11 cellular contexts compared by ENCODE assay signal in genomic region chr10:43263551-43264323, GRCh38. TPM values are rescaled to one million over a fixed set of nuclear protein-coding genes. Genes with fewer than 3 reads are reported as not detected.
DNase-seq lines count a peak whose midpoint lies in the region; ATAC-seq, FAIRE-seq and TF ChIP-seq lines count a peak whose summit lies in the region.
"Had no signal": no experiment of that assay in that cellular context is flagged by ENCODE, and none has a peak within 500 bp of the region (broad histone marks: within the 10 kb centered on the region; RNA-seq: fewer than 3 reads in every experiment).

No MANE protein-coding gene starts in this region.

- no peaks in the 10 kb centered on the region for H3K79me2 ChIP-seq in HepG2 (ENCODE audit: insufficient read depth, low read length)

- no peak overlapping the region for H3K4me2 ChIP-seq in HepG2 (ENCODE audit: low read depth, low read length)

- POLR2A ChIA-PET in AG04449 (lab: Yijun Ruan, JAX) (no interaction called here), HepG2 (lab: Yijun Ruan, JAX) (no interaction called here)

- TF ChIP-seq EP300 in HepG2 (IDR thresholded peaks at IDR 0.05; ENCODE audit: low read depth in 2 of 2, low read length in 2 of 2) (no peak), HepG2 (CRISPR knock-in tag; IDR thresholded peaks at IDR 0.05; ENCODE audit: borderline replicate concordance) (no peak)

- 40% methylated on average over 2 of the region's 20 CpGs for WGBS in HepG2 (ENCODE audit: low lambda C conversion rate)

- in situ Hi-C loops in astrocyte of the spinal cord (cut with HindIII; ENCODE audit: low sequenced_read_pairs) = no loop called here
- in situ Hi-C loops in HepG2 (cut with HindIII; ENCODE audit: extremely low pct_ligation_motif_present, low pct_unique_long_range_greater_than_20kb) = no loop called here

- H4K20me1 ChIP-seq in HepG2 (ENCODE audit: insufficient read depth, low read length) = no peaks in the 10 kb centered on the region

- TF ChIP-seq RAD21 in HepG2 (CRISPR knock-in tag; IDR thresholded peaks at IDR 0.05) = no peak

- TF ChIP-seq POLR2A in GM12892 (IDR thresholded peaks at IDR 0.05; ENCODE audit: low read depth, low read length) (no peak), HepG2 (IDR thresholded peaks at IDR 0.05; ENCODE audit: insufficient read depth in 1 of 2, low read depth in 2 of 2, low read length in 2 of 2) (no peak)

- no peak overlapping the region for H2AFZ ChIP-seq in HepG2 (ENCODE audit: low read length)

- H3K27ac ChIP-seq in HepG2 (ENCODE audit: extremely low read length, insufficient read depth, low read length) = no peak overlapping the region
- H3K27ac ChIP-seq: SK-N-MC, thyroid gland had no signal

- FAIRE-seq in GM12892 (lab: Jason Lieb, UNC) = no peak
- no peak for FAIRE-seq in HepG2 (lab: Jason Lieb, UNC)

- H3K9ac ChIP-seq in HepG2 (ENCODE audit: insufficient read depth, low read depth, low read length) = no peak overlapping the region

- peaks cover 4% of the 10 kb centered on the region for H3K4me1 ChIP-seq in HepG2 (ENCODE audit: insufficient read depth, low read length)

- ATAC-seq in HepG2 (peak; percentile 53), GM21367 (IDR thresholded peaks at IDR 0.05; ENCODE audit: unreplicated experiment) (no peak)

- no peaks in the 10 kb centered on the region for H3K9me3 ChIP-seq in HepG2 (ENCODE audit: low read length)
- H3K9me3 ChIP-seq: thyroid gland had no signal

- CTCF ChIA-PET in AG04449 (lab: Yijun Ruan, JAX) = no interaction called here
- CTCF ChIA-PET in HepG2 (lab: Yijun Ruan, JAX; ENCODE audit: low intra/inter-chr PET ratio, low total read pairs) = no interaction called here

- intact Hi-C loops in HepG2 (cut with micrococcal nuclease; ENCODE audit: unreplicated experiment) = no loop called here

- no TSS peak for BruUV-seq in HepG2 (replicated peaks; lab: Mats Ljungman, UMichigan)

- no peak overlapping the region for H3K4me3 ChIP-seq in AG04449 (ENCODE audit: low read depth, low read length)
- H3K4me3 ChIP-seq in astrocyte of the spinal cord (ENCODE audit: low read depth, low read length) = no peak overlapping the region
- H3K4me3 ChIP-seq in HepG2 (replicated peaks in 1 of 3; ENCODE audit: insufficient read depth in 1 of 3, low read depth in 2 of 3, low read length in 3 of 3) = no peak overlapping the region
- H3K4me3 ChIP-seq: SK-N-MC, thyroid gland had no signal

- H3K27me3 ChIP-seq in HepG2 (ENCODE audit: control insufficient read depth in 1 of 2, insufficient read depth in 2 of 2, low read length in 2 of 2) = peaks cover 6 to 32% of the 10 kb centered on the region in 2 experiments; a peak in 4 of 5 replicates
- H3K27me3 ChIP-seq: thyroid gland had no signal

- H3K36me3 ChIP-seq in HepG2 (replicated peaks in 1 of 2; ENCODE audit: control insufficient read depth in 1 of 2, insufficient read depth in 2 of 2, low read length in 2 of 2) = no peaks in the 10 kb centered on the region
- H3K36me3 ChIP-seq: thyroid gland had no signal

- DNase-seq in AG04449 (ENCODE audit: low read depth, low spot score) (no peak), GM12892 (ENCODE audit: insufficient read length) (peak; percentile 23), astrocyte of the spinal cord (ENCODE audit: low read depth, low spot score) (no peak), HepG2 (ENCODE audit: low spot score) (no peak), amygdala (lab: John Stamatoyannopoulos, UW) (no peak), occipital lobe (lab: John Stamatoyannopoulos, UW) (no peak), SHP77 treated with DMSO at 0.1 percent for 48 hours (lab: John Stamatoyannopoulos, UW) (no peak)
- DNase-seq: DMS153, thyroid gland had no signal

- TF ChIP-seq CTCF in AG04449 (IDR thresholded peaks at IDR 0.05; ENCODE audit: insufficient read depth, low read length, missing control alignments) (peak; percentile 1), astrocyte of the spinal cord (IDR thresholded peaks at IDR 0.05; ENCODE audit: low read depth, low read length) (peak; percentile 27), HepG2 (CRISPR knock-in tag; IDR thresholded peaks at IDR 0.05) (no peak)

TF ChIP-seq in HepG2, 621 proteins besides CTCF, POLR2A, EP300 and RAD21:
- TF ChIP-seq SPEN (CRISPR knock-in tag; IDR thresholded peaks at IDR 0.05; ENCODE audit: low read depth) (no peak), HNRNPL (IDR thresholded peaks at IDR 0.05; ENCODE audit: low read depth, low read length) (peak; percentile 90), ZNF800 (CRISPR knock-in tag; IDR thresholded peaks at IDR 0.05) (no peak)

RNA-seq across cellular contexts. Expression of gene RASGEF1A, which starts 3.1 kb away (rescaled TPM):
- polyA plus RNA-seq in GM12892 (2012; ENCODE audit: missing spikeins) = 0.11 TPM
- total RNA-seq in HepG2 (2016; rRNA removed; fragmentation: Illumina TruSeq; extraction: Trizol) (0.20 and 0.39 TPM in 2 replicates), occipital lobe (9.7 TPM)
- total RNA-seq in HepG2 (2016; cell fraction: cytosol; rRNA removed; fragmentation: Illumina TruSeq; extraction: Trizol; ENCODE audit: low read depth) = 0.61 TPM in 1 of 2 replicates, not detected in the other
- 0.11 and 0.51 TPM in 2 replicates for total RNA-seq in HepG2 (2016; cell fraction: insoluble cytoplasmic fraction; rRNA removed; fragmentation: Illumina TruSeq; extraction: Trizol)
- 0.28 and 0.45 TPM in 2 replicates for total RNA-seq in HepG2 (2016; cell fraction: membrane; rRNA removed; fragmentation: Illumina TruSeq; extraction: Trizol)
- total RNA-seq in HepG2 (2016; cell fraction: nucleus; rRNA removed; fragmentation: Illumina TruSeq; extraction: Trizol) = 0.31 TPM in 1 of 2 replicates, not detected in the other
- 0.14 and 0.41 TPM in 2 replicates for polyA plus RNA-seq in HepG2 (2011; rRNA removed)
- polyA plus RNA-seq in HepG2 (2011; cell fraction: cytosol; rRNA removed) = 0.23 and 0.33 TPM in 2 replicates
- 0.34 and 0.90 TPM in 2 replicates for polyA plus RNA-seq in HepG2 (2011; cell fraction: nucleus; rRNA removed)
- polyA plus RNA-seq in HepG2 (2012) = 0.04 and 0.09 TPM in 2 replicates
- polyA plus RNA-seq in HepG2 (2016; cell fraction: cytosol; fragmentation: Illumina TruSeq; extraction: Trizol; ENCODE audit: low read depth) = 0.08 and 0.25 TPM in 2 replicates
- polyA plus RNA-seq in HepG2 (2016; cell fraction: insoluble cytoplasmic fraction; fragmentation: Illumina TruSeq; extraction: Trizol; ENCODE audit: low read depth) = 0.42 and 0.59 TPM in 2 replicates
- polyA plus RNA-seq in HepG2 (2016; cell fraction: membrane; fragmentation: Illumina TruSeq; extraction: Trizol; ENCODE audit: low read depth) = 0.24 and 0.30 TPM in 2 replicates
- 0.36 and 0.65 TPM in 2 replicates for polyA plus RNA-seq in HepG2 (2016; cell fraction: nucleus; fragmentation: Illumina TruSeq; extraction: Trizol; ENCODE audit: insufficient read depth, low read depth)
- 0.10 and 0.72 TPM in 2 replicates for polyA minus RNA-seq in HepG2 (2011; rRNA and poly(A)+ RNA removed; ENCODE audit: low replicate concordance)
- not detected in 2 replicates for polyA minus RNA-seq in HepG2 (2011; cell fraction: cytosol; rRNA and poly(A)+ RNA removed)
- 0.75 TPM in 1 of 2 replicates, not detected in the other for polyA minus RNA-seq in HepG2 (2011; cell fraction: nucleus; rRNA and poly(A)+ RNA removed)
